ENCODE assay signal across 7 cellular contexts in genomic region chr18:11906926-11907874, GRCh38. TPM values are rescaled to one million over a fixed set of nuclear protein-coding genes. Genes with fewer than 3 reads are reported as not detected.
A peak's percentile ranks its signal among the peaks of the same experiment; 100 is the strongest.
DNase-seq lines count a peak whose midpoint lies in the region; ATAC-seq lines count a peak whose summit lies in the region.

No MANE protein-coding gene starts in this region.

- H3K9me3 ChIP-seq in HUES48 (ENCODE audit: control insufficient read depth, insufficient read depth, low read length) = no peaks in the 10 kb centered on the region
- H3K9me3 ChIP-seq in iPS-20b (ENCODE audit: insufficient read depth, low read depth, low read length) = no peaks in the 10 kb centered on the region

- H3K27me3 Mint-ChIP-seq in activated T-cell treated with anti-CD3 and anti-CD28 coated beads, Interleukin-2, amount 50 U/mL, for 72 hours (ENCODE audit: low read depth) = no peaks in the 10 kb centered on the region
- H3K27me3 Mint-ChIP-seq in stimulated activated naive CD8-positive, alpha-beta T cell treated with anti-CD3 and anti-CD28 coated beads, Interleukin-15, amount 100 ng/mL, for 72 hours = no peaks in the 10 kb centered on the region

- ATAC-seq in activated T-cell treated with anti-CD3 and anti-CD28 coated beads, Interleukin-2, amount 50 U/mL, for 72 hours (replicated peaks in 1 of 2) = no peak
- no peak for ATAC-seq in stimulated activated naive CD8-positive, alpha-beta T cell treated with anti-CD3 and anti-CD28 coated beads, Interleukin-15, amount 100 ng/mL, for 72 hours
- no peak for ATAC-seq in left colon

- H3K36me3 Mint-ChIP-seq in activated T-cell treated with anti-CD3 and anti-CD28 coated beads, Interleukin-2, amount 50 U/mL, for 72 hours (ENCODE audit: insufficient read depth in 2 of 2) = peaks cover 0 to 5% of the 10 kb centered on the region in 2 donors

- H3K9ac ChIP-seq in HUES48 (ENCODE audit: low read depth, low read length) (peak overlapping the region; percentile 64; the same call in 1 of the 2 replicates), iPS-20b (ENCODE audit: low read depth, low read length) (peak overlapping the region; percentile 76; the same call in 1 of the 2 replicates)

- H3K27me3 ChIP-seq in HUES48 (ENCODE audit: control insufficient read depth, insufficient read depth, low read length) (peaks cover 7% of the 10 kb centered on the region), iPS-20b (ENCODE audit: insufficient read depth, low read length) (peaks cover 10% of the 10 kb centered on the region)

- H3K36me3 ChIP-seq in HUES48 (ENCODE audit: control insufficient read depth, insufficient read depth, low read length) = peaks cover 3% of the 10 kb centered on the region; the same call in 1 of the 2 replicates
- no peaks in the 10 kb centered on the region for H3K36me3 ChIP-seq in iPS-20b (ENCODE audit: insufficient read depth, low read depth, low read length)

- H3K27ac ChIP-seq in HUES48 (ENCODE audit: low read depth, low read length) (peak overlapping the region; percentile 49), iPS-20b (ENCODE audit: low read length) (no peak overlapping the region)

- intact Hi-C loops in left colon (cut with DNase I, micrococcal nuclease) = loop anchor here in 1 of 2 donors (5.0 kb wide), 1 partner anchor 50 kb away; no protein-coding TSS in a partner anchor

- H3K4me1 Mint-ChIP-seq in activated T-cell treated with anti-CD3 and anti-CD28 coated beads, Interleukin-2, amount 50 U/mL, for 72 hours (ENCODE audit: low read depth) = peaks cover 24% of the 10 kb centered on the region
- H3K4me1 Mint-ChIP-seq in stimulated activated naive CD8-positive, alpha-beta T cell treated with anti-CD3 and anti-CD28 coated beads, Interleukin-15, amount 100 ng/mL, for 72 hours = peaks cover 28% of the 10 kb centered on the region

- H3K4me1 ChIP-seq in HUES48 (ENCODE audit: control insufficient read depth, insufficient read depth, low read length) (peaks cover 39% of the 10 kb centered on the region), iPS-20b (ENCODE audit: insufficient read depth, low read length) (peaks cover 19% of the 10 kb centered on the region; the same call in 1 of the 2 replicates)

- H3K4me3 ChIP-seq in HUES48 (ENCODE audit: low read depth, low read length) = peak overlapping the region; percentile 90
- peak overlapping the region; percentile 83 for H3K4me3 ChIP-seq in iPS-20b (ENCODE audit: low read length)

- H3K9me3 Mint-ChIP-seq in activated T-cell treated with anti-CD3 and anti-CD28 coated beads, Interleukin-2, amount 50 U/mL, for 72 hours = no peaks in the 10 kb centered on the region
- H3K9me3 Mint-ChIP-seq in stimulated activated naive CD8-positive, alpha-beta T cell treated with anti-CD3 and anti-CD28 coated beads, Interleukin-15, amount 100 ng/mL, for 72 hours = no peaks in the 10 kb centered on the region

- peak overlapping the region; percentile 95 to 96 for H3K4me3 Mint-ChIP-seq in activated T-cell treated with anti-CD3 and anti-CD28 coated beads, Interleukin-2, amount 50 U/mL, for 72 hours
- peak overlapping the region; percentile 91 to 94 for H3K4me3 Mint-ChIP-seq in stimulated activated naive CD8-positive, alpha-beta T cell treated with anti-CD3 and anti-CD28 coated beads, Interleukin-15, amount 100 ng/mL, for 72 hours

- peak overlapping the region; percentile 94 for H3K27ac Mint-ChIP-seq in activated T-cell treated with anti-CD3 and anti-CD28 coated beads, Interleukin-2, amount 50 U/mL, for 72 hours
- peak overlapping the region; percentile 94 to 95 for H3K27ac Mint-ChIP-seq in stimulated activated naive CD8-positive, alpha-beta T cell treated with anti-CD3 and anti-CD28 coated beads, Interleukin-15, amount 100 ng/mL, for 72 hours

- no peak for DNase-seq in activated T-cell treated with anti-CD3 and anti-CD28 coated beads, Interleukin-2, amount 50 U/mL, for 72 hours
- DNase-seq in stimulated activated naive CD8-positive, alpha-beta T cell treated with anti-CD3 and anti-CD28 coated beads, Interleukin-15, amount 100 ng/mL, for 72 hours = no peak
- DNase-seq in NCI-H2107 treated with DMSO at 0.1 percent for 48 hours (lab: John Stamatoyannopoulos, UW; ENCODE audit: unreplicated experiment) (no peak), left colon (no peak), H4 (ENCODE audit: low spot score) (no peak)

RNA-seq across cellular contexts. Expression of gene MPPE1, which starts 0.9 kb away (rescaled TPM):
- total RNA-seq in activated T-cell treated with anti-CD3 and anti-CD28 coated beads, Interleukin-2, amount 50 U/mL, for 72 hours = 10 to 100 TPM; 43.5 to 61.2 TPM
- total RNA-seq in left colon = 10 to 100 TPM; 57.9 to 61.0 TPM
- 9.1 and 21.9 TPM in 2 replicates for total RNA-seq in H4 (2014; rRNA removed; shearing (Covaris generic))

RNA-seq across cellular contexts. Expression of gene CHMP1B, which starts 56.0 kb away (rescaled TPM):
- total RNA-seq in activated T-cell treated with anti-CD3 and anti-CD28 coated beads, Interleukin-2, amount 50 U/mL, for 72 hours = 10 to 100 TPM; 29.8 to 31.3 TPM
- total RNA-seq in left colon = 10 to 100 TPM; 54.5 to 95.0 TPM
- 49.8 and 54.4 TPM in 2 replicates for total RNA-seq in H4 (2014; rRNA removed; shearing (Covaris generic))
